In the genomic region with DNA sequence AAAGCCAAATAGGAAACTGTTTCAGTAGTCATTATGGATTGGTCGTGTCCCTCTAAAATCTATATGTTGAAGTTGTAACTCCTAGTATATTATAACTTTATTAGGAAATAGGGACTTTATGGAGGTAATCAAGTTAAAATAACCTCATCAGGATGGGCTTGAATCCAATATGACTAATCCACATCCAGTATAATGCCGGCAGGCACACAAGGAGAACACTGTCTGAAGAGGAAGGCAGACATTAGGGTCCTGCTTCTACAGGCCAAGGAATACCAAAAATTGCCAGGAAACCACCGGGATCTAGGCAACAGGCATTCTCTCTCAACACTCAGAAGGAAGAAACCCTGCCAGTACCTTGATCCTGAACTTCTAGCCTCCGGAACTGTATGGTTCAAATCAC, we compare ENCODE assay signal across 15 cellular contexts.
A peak's percentile ranks its signal among the peaks of the same experiment; 100 is the strongest.
DNase-seq lines count a peak whose midpoint lies in the region; ATAC-seq and TF ChIP-seq lines count a peak whose summit lies in the region.
"Had no signal": no experiment of that assay in that cellular context is flagged by ENCODE, and none has a peak within 500 bp of the region (broad histone marks: within the 10 kb centered on the region; RNA-seq: fewer than 3 reads in every experiment).

No MANE protein-coding gene starts in this region.

- intact Hi-C loops in MCF 10A (cut with micrococcal nuclease): no loop called here
- intact Hi-C loops in breast epithelium (cut with DNase I; ENCODE audit: low total_unique reads): no loop called here
- intact Hi-C loops in upper lobe of right lung (cut with DNase I): no loop called here
- intact Hi-C loops in adrenal gland (cut with DNase I): no loop called here

- no peak overlapping the region for H3K4me3 Mint-ChIP-seq in MCF 10A (ENCODE audit: unreplicated experiment)
- H3K4me3 Mint-ChIP-seq in T-cell: no peak overlapping the region

- H3K9me3 Mint-ChIP-seq in MCF 10A (ENCODE audit: unreplicated experiment) (no peaks in the 10 kb centered on the region), T-cell (no peaks in the 10 kb centered on the region)

- H3K27me3 Mint-ChIP-seq in MCF 10A (ENCODE audit: insufficient read depth, unreplicated experiment): no peaks in the 10 kb centered on the region
- peaks cover 0 to 11% of the 10 kb centered on the region in 2 donors for H3K27me3 Mint-ChIP-seq in T-cell

- no peaks in the 10 kb centered on the region for H3K36me3 ChIP-seq in breast epithelium
- H3K36me3 ChIP-seq in upper lobe of right lung: no peaks in the 10 kb centered on the region
- no peaks in the 10 kb centered on the region for H3K36me3 ChIP-seq in adrenal gland (replicated peaks in 1 of 2)

- no peak for TF ChIP-seq POLR2A in breast epithelium (IDR thresholded peaks at IDR 0.05)
- no peak for TF ChIP-seq POLR2A in adrenal gland (IDR thresholded peaks at IDR 0.05)

- H3K9me3 ChIP-seq in breast epithelium (no peaks in the 10 kb centered on the region), upper lobe of right lung (no peaks in the 10 kb centered on the region), adrenal gland (replicated peaks in 1 of 3) (no peaks in the 10 kb centered on the region)

- H3K4me1 Mint-ChIP-seq in MCF 10A (ENCODE audit: insufficient read depth, unreplicated experiment) (no peaks in the 10 kb centered on the region), T-cell (no peaks in the 10 kb centered on the region)

- in situ Hi-C loops in astrocyte of the spinal cord (cut with HindIII; ENCODE audit: low sequenced_read_pairs): no loop called here

- TF ChIP-seq CTCF in MCF 10A (IDR thresholded peaks at IDR 0.05; ENCODE audit: unreplicated experiment) (no peak), breast epithelium (IDR thresholded peaks at IDR 0.05) (no peak), astrocyte of the spinal cord (IDR thresholded peaks at IDR 0.05; ENCODE audit: low read depth, low read length) (no peak), upper lobe of right lung (IDR thresholded peaks at IDR 0.05) (no peak), adrenal gland (IDR thresholded peaks at IDR 0.05) (no peak)

- H3K27me3 ChIP-seq in breast epithelium (no peaks in the 10 kb centered on the region), upper lobe of right lung (no peaks in the 10 kb centered on the region), adrenal gland (no peaks in the 10 kb centered on the region)

- POLR2A ChIA-PET in MCF 10A (lab: Yijun Ruan, JAX) (no interaction called here), T-cell (lab: Charles Lee) (no interaction called here)

- H3K36me3 Mint-ChIP-seq in MCF 10A (ENCODE audit: insufficient read depth, unreplicated experiment): peaks cover 5% of the 10 kb centered on the region
- no peaks in the 10 kb centered on the region for H3K36me3 Mint-ChIP-seq in T-cell

- DNase-seq in MCF 10A (ENCODE audit: unreplicated experiment) (peak; percentile 20), breast epithelium (ENCODE audit: low spot score in 2 of 2) (no peak), astrocyte of the spinal cord (ENCODE audit: low read depth, low spot score) (peak; percentile 57), fibroblast of peridontal ligament (ENCODE audit: extremely low read depth) (peak; percentile 16), stromal cell of bone marrow (ENCODE audit: low read depth) (peak; percentile 12), T-cell (no peak), upper lobe of right lung (no peak), adrenal gland (no peak)
- DNase-seq: NCI-H1092, NCI-H1694, NCI-H2107, NCI-H69, PC-9 had no signal

- ATAC-seq in T-cell (replicated peaks in 1 of 4): no peak
- no peak for ATAC-seq in upper lobe of right lung
- ATAC-seq: Right ventricle myocardium inferior had no signal

- 77 to 83% (median 79%) methylated on average over 4 of the region's 4 CpGs for WGBS in adrenal gland, 4 donors

- no peak overlapping the region for H3K4me3 ChIP-seq in breast epithelium
- H3K4me3 ChIP-seq in astrocyte of the spinal cord (ENCODE audit: low read depth, low read length): no peak overlapping the region
- H3K4me3 ChIP-seq in upper lobe of right lung: no peak overlapping the region
- no peak overlapping the region for H3K4me3 ChIP-seq in adrenal gland
- H3K4me3 ChIP-seq: PC-9 had no signal

- CTCF ChIA-PET in MCF 10A (lab: Yijun Ruan, JAX) (no interaction called here), T-cell (lab: Charles Lee) (no interaction called here)

- no peak overlapping the region for H3K27ac Mint-ChIP-seq in MCF 10A (ENCODE audit: low read depth, unreplicated experiment)
- H3K27ac Mint-ChIP-seq in T-cell: no peak overlapping the region

- H3K4me1 ChIP-seq in breast epithelium (no peaks in the 10 kb centered on the region), upper lobe of right lung (no peaks in the 10 kb centered on the region), adrenal gland (replicated peaks in 1 of 2) (no peaks in the 10 kb centered on the region)

- H3K27ac ChIP-seq in breast epithelium (no peak overlapping the region), upper lobe of right lung (no peak overlapping the region), adrenal gland (no peak overlapping the region)
- H3K27ac ChIP-seq: 22Rv1, PC-9 had no signal

- BruUV-seq in MCF 10A (replicated peaks; lab: Mats Ljungman, UMichigan): no TSS peak

Comparison
In these comparisons a context has a peak if more than half of its experiments do, and no peak if none do; other contexts are left out.
1. DNase-seq: peak in MCF 10A (single experiment), astrocyte of the spinal cord (single experiment), fibroblast of peridontal ligament (single experiment) and stromal cell of bone marrow (single experiment); none in breast epithelium (0 of 2), T-cell (0 of 34), upper lobe of right lung (single experiment) and adrenal gland (0 of 7).